ENCODE assay signal across 8 cellular contexts in the genomic region with DNA sequence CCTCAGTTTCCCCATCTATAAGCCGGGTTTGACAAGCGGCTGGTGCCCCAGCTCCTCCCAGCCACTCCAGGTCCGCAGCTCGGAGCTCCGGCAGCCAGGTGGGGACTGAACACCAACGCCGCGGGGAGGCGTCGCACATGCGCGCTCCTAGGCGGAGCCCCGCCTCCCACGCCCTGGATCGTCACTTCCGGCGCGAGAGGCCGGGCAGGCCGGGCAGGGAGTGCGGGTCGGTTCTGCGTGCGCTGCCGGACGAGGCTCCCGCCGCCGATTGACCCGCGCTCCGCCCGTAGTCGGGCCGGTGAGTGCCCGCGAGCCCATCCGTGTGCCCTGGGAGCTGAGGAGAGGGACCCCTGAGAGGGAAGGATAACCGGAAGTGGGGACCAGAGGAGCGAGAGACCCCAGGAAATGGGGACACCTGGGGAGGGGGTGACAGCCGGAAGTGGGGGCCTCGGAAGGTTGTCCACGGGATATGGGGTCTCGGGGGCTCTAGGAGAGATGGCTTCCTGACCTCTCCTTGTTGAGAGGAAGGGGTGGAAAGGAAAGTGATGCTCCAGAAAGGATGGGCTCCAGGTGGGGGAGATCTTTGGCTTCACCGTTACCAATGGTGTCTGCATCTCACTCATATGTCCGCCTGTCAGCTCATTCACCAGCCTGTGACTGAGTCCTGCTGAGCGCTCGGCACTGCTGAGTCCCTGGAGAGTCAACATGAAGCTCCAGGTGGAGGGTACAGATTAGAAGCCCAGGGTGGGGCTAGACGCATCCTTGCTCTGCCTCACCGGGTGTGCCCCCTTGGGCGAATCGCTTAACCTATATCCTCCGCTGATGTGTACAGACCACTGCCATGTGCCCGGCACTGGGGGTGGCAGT.
DNase-seq lines count a peak whose midpoint lies in the region; ATAC-seq and TF ChIP-seq lines count a peak whose summit lies in the region.

A gene with protein sequence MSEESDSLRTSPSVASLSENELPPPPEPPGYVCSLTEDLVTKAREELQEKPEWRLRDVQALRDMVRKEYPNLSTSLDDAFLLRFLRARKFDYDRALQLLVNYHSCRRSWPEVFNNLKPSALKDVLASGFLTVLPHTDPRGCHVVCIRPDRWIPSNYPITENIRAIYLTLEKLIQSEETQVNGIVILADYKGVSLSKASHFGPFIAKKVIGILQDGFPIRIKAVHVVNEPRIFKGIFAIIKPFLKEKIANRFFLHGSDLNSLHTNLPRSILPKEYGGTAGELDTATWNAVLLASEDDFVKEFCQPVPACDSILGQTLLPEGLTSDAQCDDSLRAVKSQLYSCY (plus strand): TSS at position 181 of the 867 bp plus-strand sequence. CDS start 4,126 bp downstream, outside the sequence.

- H3K27ac ChIP-seq in caudate nucleus (ENCODE audit: low read depth, low read length), result peak within 1 kb of the TSS; percentile 84

- peak; percentile 99 for TF ChIP-seq POLR2A in GM18951 (IDR thresholded peaks at IDR 0.05; ENCODE audit: extremely low read depth, insufficient read depth, insufficient read length)

- ATAC-seq in HG03175 (IDR thresholded peaks at IDR 0.05; ENCODE audit: unreplicated experiment), result peak; percentile 95

- in situ Hi-C loops in GM18951 (cut with MboI; ENCODE audit: low sequenced_read_pairs, unreplicated experiment), result no loop called here

- DNase-seq in AG08396 (ENCODE audit: low spot score) (peak; percentile 96), NCI-H2227 treated with DMSO at 0.1 percent for 48 hours (lab: John Stamatoyannopoulos, UW) (peak; percentile 77), caudate nucleus (lab: John Stamatoyannopoulos, UW) (peak in 59 of 61 donors; percentile 26 to 90 (median 76)), islet precursor cell (peak; percentile 95)
- DNase-seq in activated CD4-positive, CD25-positive, alpha-beta regulatory T cell (lab: John Stamatoyannopoulos, UW), result peak; percentile 78 to 83 (median 82)
- peak; percentile 91 for DNase-seq in stimulated activated CD4-positive, alpha-beta T cell treated with anti-CD3 and anti-CD28 coated beads, Interleukin-12 subunit alpha, Interleukin-12 subunit beta, amount 100 ng/mL, for 4 hours

Comparison
In these comparisons a context has a peak if more than half of its experiments do, and no peak if none do; other contexts are left out.
1. Peak in every context shown above with its lines: DNase-seq, ATAC-seq and H3K27ac ChIP-seq.